ENCODE assay signal across 8 cellular contexts in the genomic region with DNA sequence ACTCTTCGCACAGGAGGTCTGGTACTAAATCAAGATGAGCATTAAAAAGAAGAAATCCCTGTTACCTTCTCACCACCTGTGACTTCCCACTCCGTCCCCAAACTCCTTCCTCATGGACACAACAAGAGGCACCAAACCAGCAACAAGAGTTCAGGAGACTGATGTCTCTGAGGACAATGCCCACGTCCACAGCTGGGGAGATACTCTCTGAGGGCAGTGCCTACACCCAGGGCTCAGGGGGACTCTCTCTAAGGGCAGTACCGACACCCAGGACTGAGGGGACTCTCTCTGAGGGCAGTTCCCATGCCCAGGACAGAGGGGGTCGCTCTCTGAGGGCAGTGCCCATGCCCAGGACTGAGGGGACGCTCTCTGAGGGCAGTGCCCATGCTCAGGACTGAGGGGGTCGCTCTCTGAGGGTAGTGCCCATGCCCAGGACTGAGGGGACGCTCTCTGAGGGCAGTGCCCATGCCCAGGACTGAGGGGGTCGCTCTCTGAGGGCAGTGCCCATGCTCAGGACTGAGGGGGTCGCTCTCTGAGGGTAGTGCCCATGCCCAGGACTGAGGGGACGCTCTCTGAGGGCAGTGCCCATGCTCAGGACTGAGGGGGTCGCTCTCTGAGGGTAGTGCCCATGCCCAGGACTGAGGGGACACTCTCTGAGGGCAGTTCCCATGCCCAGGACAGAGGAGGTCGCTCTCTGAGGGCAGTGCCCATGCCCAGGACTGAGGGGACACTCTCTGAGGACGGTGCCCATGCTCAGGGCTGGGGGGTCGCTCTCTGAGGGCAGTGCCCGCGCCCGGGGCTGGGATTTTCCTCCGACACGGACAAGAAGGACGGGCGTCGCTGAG. TPM values are rescaled to one million over a fixed set of nuclear protein-coding genes. Genes with fewer than 3 reads are reported as not detected.
DNase-seq lines count a peak whose midpoint lies in the region; ATAC-seq and TF ChIP-seq lines count a peak whose summit lies in the region.
"Not testable (repeated sequence)": the region's sequence is repeated elsewhere in the genome, so short reads cannot be mapped to it uniquely, and the experiment has no call there.

No MANE protein-coding gene starts in this region.

- peak overlapping the region; percentile 95 for H3K4me3 Mint-ChIP-seq in Calu3 (ENCODE audit: low read depth, unreplicated experiment)
- peak overlapping the region; percentile 70 for H3K4me3 Mint-ChIP-seq in progenitor cell of endocrine pancreas (ENCODE audit: low read depth)

- peaks cover 57% of the 10 kb centered on the region for H3K79me2 ChIP-seq in MM.1S (ENCODE audit: low read length)

- H3K36me3 ChIP-seq in MM.1S (replicated peaks; ENCODE audit: insufficient read depth, low read length); body of pancreas (replicated peaks in 1 of 2; ENCODE audit: insufficient read depth in 1 of 2, low read depth in 2 of 2); lower lobe of right lung; upper lobe of left lung: not testable (repeated sequence)

- H2AFZ ChIP-seq in MM.1S (ENCODE audit: low read length): peak overlapping the region; percentile 86

- H3K4me2 ChIP-seq in MM.1S (ENCODE audit: low read depth, low read length): peak overlapping the region; percentile 81

- H3K36me3 Mint-ChIP-seq in Calu3 (ENCODE audit: insufficient read depth, unreplicated experiment): peaks cover 39% of the 10 kb centered on the region
- not testable (repeated sequence) for H3K36me3 Mint-ChIP-seq in progenitor cell of endocrine pancreas (ENCODE audit: insufficient read depth)

- TF ChIP-seq POLR2A in body of pancreas (IDR thresholded peaks at IDR 0.05); upper lobe of left lung (IDR thresholded peaks at IDR 0.05): not testable (repeated sequence)

- WGBS in body of pancreas, 2 donors: 11 to 77% methylated on average over 3 to 23 of the region's 23 CpGs
- WGBS in upper lobe of left lung, 2 donors: 30 to 47% methylated on average over 8 to 20 of the region's 23 CpGs

- H3K27ac Mint-ChIP-seq in Calu3 (ENCODE audit: unreplicated experiment): peak overlapping the region; percentile 83
- peak overlapping the region; percentile 69 for H3K27ac Mint-ChIP-seq in progenitor cell of endocrine pancreas

- not testable (repeated sequence) for H3K9me3 Mint-ChIP-seq in Calu3 (ENCODE audit: low read depth, unreplicated experiment); progenitor cell of endocrine pancreas (ENCODE audit: low read depth)

- not testable (repeated sequence) for H3K27me3 Mint-ChIP-seq in Calu3 (ENCODE audit: unreplicated experiment); progenitor cell of endocrine pancreas

- H3K9me2 ChIP-seq in MM.1S (replicated peaks; ENCODE audit: insufficient read depth, low read length): not testable (repeated sequence)

- peaks cover 17% of the 10 kb centered on the region for H3K4me1 ChIP-seq in MM.1S (ENCODE audit: low read length)
- peaks cover 16% of the 10 kb centered on the region for H3K4me1 ChIP-seq in body of pancreas
- H3K4me1 ChIP-seq in lower lobe of right lung: peaks cover 16% of the 10 kb centered on the region
- H3K4me1 ChIP-seq in upper lobe of left lung: peaks cover 9 to 22% (median 18%) of the 10 kb centered on the region in 4 donors

- not testable (repeated sequence) for H4K20me1 ChIP-seq in MM.1S (ENCODE audit: insufficient read depth, low read length)

- H3K9ac ChIP-seq in MM.1S (ENCODE audit: low read length): peak overlapping the region; percentile 99

- not testable (repeated sequence) for TF ChIP-seq EP300 in upper lobe of left lung (IDR thresholded peaks at IDR 0.05)

- H3K4me1 Mint-ChIP-seq in Calu3 (ENCODE audit: low read depth, unreplicated experiment) (peaks cover 44% of the 10 kb centered on the region), progenitor cell of endocrine pancreas (ENCODE audit: low read depth) (peaks cover 10% of the 10 kb centered on the region)

- H3K4me3 ChIP-seq in MM.1S (ENCODE audit: low read length): peak overlapping the region; percentile 98
- H3K4me3 ChIP-seq in WI38 (ENCODE audit: low read depth, low read length): peak overlapping the region; percentile 90
- peak overlapping the region; percentile 50 to 88 for H3K4me3 ChIP-seq in body of pancreas
- H3K4me3 ChIP-seq in fibroblast of mammary gland (ENCODE audit: control insufficient read depth, low read depth, low read length): peak overlapping the region; percentile 91
- peak overlapping the region; percentile 92 for H3K4me3 ChIP-seq in lower lobe of right lung
- peak overlapping the region; percentile 52 to 96 (median 71) for H3K4me3 ChIP-seq in upper lobe of left lung

- peak overlapping the region; percentile 69 for H3K27ac ChIP-seq in MM.1S (ENCODE audit: low read length)
- H3K27ac ChIP-seq in body of pancreas: peak overlapping the region in 3 of 4 donors; percentile 63 to 88 (median 87)
- peak overlapping the region; percentile 89 for H3K27ac ChIP-seq in lower lobe of right lung
- peak overlapping the region; percentile 3 to 97 (median 92) for H3K27ac ChIP-seq in upper lobe of left lung

- TF ChIP-seq CTCF in Calu3 (IDR thresholded peaks at IDR 0.05; ENCODE audit: unreplicated experiment); MM.1S (IDR thresholded peaks at IDR 0.05; ENCODE audit: low read length); WI38 (IDR thresholded peaks at IDR 0.05; ENCODE audit: low read depth, low read length); body of pancreas (IDR thresholded peaks at IDR 0.05); fibroblast of mammary gland (conservative IDR thresholded peaks at IDR 0.05; ENCODE audit: control insufficient read depth, insufficient read depth, low read depth, low read length); lower lobe of right lung (IDR thresholded peaks at IDR 0.05); progenitor cell of endocrine pancreas (IDR thresholded peaks at IDR 0.05; ENCODE audit: unreplicated experiment); upper lobe of left lung (IDR thresholded peaks at IDR 0.05): not testable (repeated sequence)

- CTCF ChIA-PET in Calu3 (lab: Charles Lee): interaction anchor here (1.0 kb wide), 1 partner anchor 29 kb away, joined by 3 read pairs; no protein-coding TSS in a partner anchor

- H3K9me3 ChIP-seq in MM.1S (replicated peaks; ENCODE audit: insufficient read depth, low read length); body of pancreas; lower lobe of right lung; upper lobe of left lung: not testable (repeated sequence)

- not testable (repeated sequence) for BruUV-seq in Calu3 (replicated peaks; lab: Mats Ljungman, UMichigan)

- ATAC-seq in body of pancreas; lower lobe of right lung; upper lobe of left lung (ENCODE audit: low FRiP score in 2 of 2): not testable (repeated sequence)

- H3K27me3 ChIP-seq in MM.1S (replicated peaks; ENCODE audit: insufficient read depth, low read length); body of pancreas; lower lobe of right lung (ENCODE audit: low read depth); upper lobe of left lung: not testable (repeated sequence)

- DNase-seq in Calu3; body of pancreas; fibroblast of mammary gland (ENCODE audit: low read depth); lower lobe of right lung; progenitor cell of endocrine pancreas (ENCODE audit: low spot score, unreplicated experiment); upper lobe of left lung: not testable (repeated sequence)
- DNase-seq in MM.1S: peak; percentile 34

- intact Hi-C loops in Calu3 (cut with micrococcal nuclease; ENCODE audit: unreplicated experiment): loop anchor here (5.0 kb wide), 1 partner anchor 113 kb away; no protein-coding TSS in a partner anchor
- intact Hi-C loops in body of pancreas (cut with DNase I); lower lobe of right lung (cut with DNase I): not testable (repeated sequence)

- not testable (repeated sequence) for H3F3A ChIP-seq in MM.1S (ENCODE audit: insufficient read depth, low read length)

RNA-seq across cellular contexts. Expression of gene NCAPG2, which starts 0.7 kb away (rescaled TPM):
- 70.1 and 81.7 TPM in 2 replicates for total RNA-seq in Calu3 (2022)
- total RNA-seq in body of pancreas: 1 to 10 TPM in 1 of 2 donors, under 1 TPM in 1; 0.66 to 8.8 TPM
- 10.0 TPM for total RNA-seq in lower lobe of right lung
- 28.3 and 33.6 TPM in 2 replicates for total RNA-seq in progenitor cell of endocrine pancreas
- 10 to 100 TPM in 1 of 6 donors, 1 to 10 TPM in 5; 4.6 to 11.0 (median 7.8) TPM for total RNA-seq in upper lobe of left lung
